ENCODE assay signal across 20 cellular contexts in genomic region chr22:25409240-25409639, GRCh38.
"Had no signal": no experiment of that assay in that cellular context is flagged by ENCODE, and none has a peak within 500 bp of the region (broad histone marks: within the 10 kb centered on the region; RNA-seq: fewer than 3 reads in every experiment).

No MANE protein-coding gene starts in this region.

- H3K27ac Mint-ChIP-seq: activated B cell treated with CpG ODN at 0.5 μM for 24 hours; activated CD4-positive, alpha-beta memory T cell treated with anti-CD3 and anti-CD28 coated beads, Interleukin-2, amount 10 ng/mL, durations not matched to agents 7 days and 5 days; activated naive CD4-positive, alpha-beta T cell treated with anti-CD3 and anti-CD28 coated beads for 36 hours; activated T-helper 2 cell treated with anti-CD3 and anti-CD28 coated beads, Interferon-gamma antibody, Interleukin-2, Interleukin-4, amounts not matched to agents 10 μg/mL and 5 μg/mL and 100 μg/mL, durations not matched to agents 14 hours and 24 hours and 36 hours; naive thymus-derived CD8-positive, alpha-beta T cell; T-helper 1 cell treated with Interleukin-12 subunit alpha and Interleukin-12 subunit beta and Interleukin-4 antibody, amounts not matched to agents 30 μg/mL and 1 μg/mL, for 36 hours had no signal

- H3K9me3 Mint-ChIP-seq: activated CD4-positive, alpha-beta memory T cell treated with anti-CD3 and anti-CD28 coated beads, Interleukin-2, amount 10 ng/mL, durations not matched to agents 7 days and 5 days; activated T-helper 2 cell treated with anti-CD3 and anti-CD28 coated beads, Interferon-gamma antibody, Interleukin-2, Interleukin-4, amounts not matched to agents 10 μg/mL and 5 μg/mL and 100 μg/mL, durations not matched to agents 14 hours and 24 hours and 36 hours had no signal

- H3K4me1 ChIP-seq: parathyroid adenoma had no signal

- ATAC-seq: naive thymus-derived CD8-positive, alpha-beta T cell; stimulated activated naive CD8-positive, alpha-beta T cell treated with anti-CD3 and anti-CD28 coated beads, Interleukin-15, Interleukin-2, amounts not matched to agents 100 U/mL and 50 U/mL, for 24 hours had no signal

- H3K27me3 Mint-ChIP-seq: activated B cell treated with CpG ODN at 0.5 μM for 24 hours; activated CD4-positive, alpha-beta memory T cell treated with anti-CD3 and anti-CD28 coated beads, Interleukin-2, amount 10 ng/mL, durations not matched to agents 7 days and 5 days had no signal

- H3K36me3 ChIP-seq: ascending aorta, transverse colon, vagina had no signal

- DNase-seq: activated B cell treated with CpG ODN at 0.5 μM for 24 hours; activated CD4-positive, alpha-beta memory T cell treated with anti-CD3 and anti-CD28 coated beads, Interleukin-2, amount 10 ng/mL, durations not matched to agents 7 days and 5 days; activated CD4-positive, alpha-beta T cell treated with anti-CD3 and anti-CD28 coated beads for 48 hours; activated naive CD4-positive, alpha-beta T cell treated with anti-CD3 and anti-CD28 coated beads for 36 hours; activated T-cell treated with anti-CD3 and anti-CD28 coated beads, Interleukin-2, amount 50 U/mL, for 1 hour; erythroblast; foreskin melanocyte; mesenchymal stem cell; naive thymus-derived CD8-positive, alpha-beta T cell; retina; stimulated activated naive CD8-positive, alpha-beta T cell treated with anti-CD3 and anti-CD28 coated beads, Interleukin-15, Interleukin-2, amounts not matched to agents 100 U/mL and 50 U/mL, for 24 hours; substantia nigra; transverse colon had no signal

- H3K27ac ChIP-seq: ascending aorta, coronary artery, parathyroid adenoma, skin epidermis, transverse colon, vagina had no signal

- H3K27me3 ChIP-seq: ascending aorta, transverse colon, vagina had no signal

- H3K4me3 Mint-ChIP-seq: activated B cell treated with CpG ODN at 0.5 μM for 24 hours; activated CD4-positive, alpha-beta memory T cell treated with anti-CD3 and anti-CD28 coated beads, Interleukin-2, amount 10 ng/mL, durations not matched to agents 7 days and 5 days; activated naive CD4-positive, alpha-beta T cell treated with anti-CD3 and anti-CD28 coated beads for 36 hours; naive thymus-derived CD8-positive, alpha-beta T cell; T-helper 1 cell treated with Interleukin-12 subunit alpha and Interleukin-12 subunit beta and Interleukin-4 antibody, amounts not matched to agents 30 μg/mL and 1 μg/mL, for 36 hours had no signal

- H3K9me3 ChIP-seq: ascending aorta, transverse colon, vagina had no signal

- H3K4me3 ChIP-seq: ascending aorta, coronary artery, skin epidermis, transverse colon, vagina had no signal
